ENCODE assay signal across 1 cellular context in the genomic region with DNA sequence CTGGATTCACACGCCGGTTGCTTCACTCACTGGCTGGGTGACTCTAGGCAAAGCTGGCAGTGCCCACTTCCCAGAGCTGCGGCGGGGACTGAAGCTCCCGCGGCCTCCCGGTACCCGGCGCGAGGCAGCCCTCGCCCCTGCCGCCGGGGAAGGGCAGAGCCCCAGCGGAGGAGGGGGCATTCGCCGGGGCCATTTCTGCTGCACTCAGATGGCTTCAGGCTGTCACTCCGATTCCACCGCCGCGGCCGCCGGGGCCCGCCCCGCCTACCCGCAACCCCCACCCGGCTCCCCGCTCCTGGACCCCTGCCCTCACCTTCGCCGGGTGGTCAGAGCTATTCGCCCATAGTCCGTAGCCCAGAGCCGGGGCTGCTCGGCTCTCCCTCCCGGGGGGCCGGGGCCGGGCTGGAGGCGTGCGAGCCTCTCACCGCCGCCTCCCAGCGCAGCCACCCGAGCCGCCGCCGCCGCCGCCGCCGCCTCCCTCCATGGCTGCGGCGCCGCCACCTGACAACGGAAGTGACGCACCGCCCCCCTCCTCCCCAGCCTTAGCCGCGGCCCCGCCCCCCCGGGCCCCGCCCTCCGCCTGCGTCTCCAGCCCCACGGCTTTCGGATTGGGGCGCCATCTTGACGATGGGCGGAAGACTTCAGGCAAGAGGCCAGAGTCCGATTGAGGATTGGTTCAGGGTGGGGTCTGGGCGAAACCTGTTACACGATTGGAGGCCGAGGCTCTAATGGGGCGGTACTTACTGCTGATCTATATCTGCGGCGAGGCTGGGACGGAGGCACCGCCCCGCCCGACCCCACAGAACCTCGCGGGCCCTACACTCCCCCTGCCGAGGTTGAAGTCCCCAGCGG.
TF ChIP-seq lines count a peak whose summit lies in the region.

A gene with protein sequence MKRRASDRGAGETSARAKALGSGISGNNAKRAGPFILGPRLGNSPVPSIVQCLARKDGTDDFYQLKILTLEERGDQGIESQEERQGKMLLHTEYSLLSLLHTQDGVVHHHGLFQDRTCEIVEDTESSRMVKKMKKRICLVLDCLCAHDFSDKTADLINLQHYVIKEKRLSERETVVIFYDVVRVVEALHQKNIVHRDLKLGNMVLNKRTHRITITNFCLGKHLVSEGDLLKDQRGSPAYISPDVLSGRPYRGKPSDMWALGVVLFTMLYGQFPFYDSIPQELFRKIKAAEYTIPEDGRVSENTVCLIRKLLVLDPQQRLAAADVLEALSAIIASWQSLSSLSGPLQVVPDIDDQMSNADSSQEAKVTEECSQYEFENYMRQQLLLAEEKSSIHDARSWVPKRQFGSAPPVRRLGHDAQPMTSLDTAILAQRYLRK (minus strand): TSS at position 515 of the 852 bp plus-strand sequence. CDS start 24,592 bp downstream, outside the sequence.

TF ChIP-seq in A549, 52 proteins besides CTCF, POLR2A, EP300 and RAD21 (continued from another document):
- no peak for TF ChIP-seq ZFP36 (IDR thresholded peaks at IDR 0.05; ENCODE audit: borderline replicate concordance, partially characterized antibody)
- TF ChIP-seq HOXA7 (CRISPR knock-in tag; IDR thresholded peaks at IDR 0.05): no peak
